In the genomic region with DNA sequence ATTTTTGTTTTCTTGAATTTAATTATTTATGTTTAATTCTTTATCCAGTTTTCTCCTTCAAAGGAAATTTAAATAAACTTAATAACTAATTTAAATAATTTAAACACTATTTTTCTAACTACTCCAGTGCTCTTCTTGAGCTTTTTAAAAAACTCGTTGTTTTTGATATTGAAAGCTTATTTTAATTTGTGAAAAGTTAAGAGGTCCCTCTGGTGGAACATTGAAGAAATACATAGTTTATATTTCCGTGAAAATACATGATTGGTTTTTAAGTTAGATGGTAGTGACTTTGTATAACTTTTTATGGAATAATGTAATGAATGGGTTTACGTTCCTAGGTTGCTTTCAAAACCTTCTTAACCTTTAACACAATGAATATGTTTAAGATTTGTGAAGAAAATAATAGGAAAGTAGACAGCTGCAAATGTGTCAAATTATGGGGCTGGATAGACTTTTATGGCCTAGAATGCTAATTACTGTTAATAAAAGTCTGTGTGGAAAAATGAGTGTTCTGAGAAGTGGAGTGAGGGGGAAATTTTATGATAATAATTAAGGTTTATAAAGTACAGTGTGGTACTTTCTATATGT, we compare ENCODE assay signal across 8 cellular contexts. TPM values are rescaled to one million over a fixed set of nuclear protein-coding genes. Genes with fewer than 3 reads are reported as not detected.
DNase-seq lines count a peak whose midpoint lies in the region; ATAC-seq, FAIRE-seq and TF ChIP-seq lines count a peak whose summit lies in the region.

No MANE protein-coding gene starts in this region.

- FAIRE-seq in D721Med (lab: Jason Lieb, UNC) (peak; percentile 11), HTR-8/SVneo (lab: Jason Lieb, UNC) (no peak), astrocyte (lab: Jason Lieb, UNC) (no peak)

- no peak for ATAC-seq in HG03135 (IDR thresholded peaks at IDR 0.05; ENCODE audit: unreplicated experiment)

- no peaks in the 10 kb centered on the region for H3K27me3 Mint-ChIP-seq in astrocyte (ENCODE audit: low read depth, unreplicated experiment)

- H3K4me3 Mint-ChIP-seq in astrocyte (ENCODE audit: unreplicated experiment): no peak overlapping the region

- no peak for DNase-seq in D721Med (ENCODE audit: insufficient read length, low spot score)
- peak; percentile 9 for DNase-seq in HTR-8/SVneo (ENCODE audit: insufficient read length, low spot score)
- DNase-seq in astrocyte (ENCODE audit: low read depth): peak; percentile 15
- peak; percentile 18 for DNase-seq in medulla oblongata (ENCODE audit: extremely low spot score)
- no peak for DNase-seq in posterior cingulate gyrus
- DNase-seq in activated naive CD4-positive, alpha-beta T cell (lab: John Stamatoyannopoulos, UW): no peak
- no peak for DNase-seq in NCI-H345 treated with DMSO at 0.1 percent for 48 hours (lab: John Stamatoyannopoulos, UW; ENCODE audit: unreplicated experiment)

- H3K4me3 ChIP-seq in astrocyte (ENCODE audit: insufficient read depth, low read depth, low read length): no peak overlapping the region

- peaks cover 15% of the 10 kb centered on the region for H3K36me3 Mint-ChIP-seq in astrocyte (ENCODE audit: low read depth, unreplicated experiment)

- H3K27ac Mint-ChIP-seq in astrocyte (ENCODE audit: unreplicated experiment): no peak overlapping the region

- H3K4me2 ChIP-seq in astrocyte (ENCODE audit: low read length): no peak overlapping the region

- peaks cover 14% of the 10 kb centered on the region for H4K20me1 ChIP-seq in astrocyte (ENCODE audit: insufficient read depth, low read length)

- H3K27ac ChIP-seq in astrocyte (ENCODE audit: low read depth, low read length): no peak overlapping the region

- no peak overlapping the region for H3K9ac ChIP-seq in astrocyte (ENCODE audit: low read length)

- no peaks in the 10 kb centered on the region for H3K27me3 ChIP-seq in astrocyte (ENCODE audit: insufficient read depth, low read length)

- H3K36me3 ChIP-seq in astrocyte (ENCODE audit: insufficient read depth, low read length): no peaks in the 10 kb centered on the region

- intact Hi-C loops in posterior cingulate gyrus (cut with DNase I): loop anchor here (5.0 kb wide), 1 partner anchor 340 kb away; no protein-coding TSS in a partner anchor

- H3K9me3 Mint-ChIP-seq in astrocyte (ENCODE audit: unreplicated experiment): no peaks in the 10 kb centered on the region

- no peak overlapping the region for H2AFZ ChIP-seq in astrocyte (ENCODE audit: low read depth, low read length)

- H3K9me3 ChIP-seq in astrocyte (ENCODE audit: insufficient read depth, low read depth, low read length): no peaks in the 10 kb centered on the region

- no peaks in the 10 kb centered on the region for H3K4me1 ChIP-seq in astrocyte (ENCODE audit: insufficient read depth, low read length)

- TF ChIP-seq CTCF in D721Med (IDR thresholded peaks at IDR 0.05; ENCODE audit: insufficient read depth, missing control alignments) (peak; percentile 44), astrocyte (IDR thresholded peaks at IDR 0.05; ENCODE audit: insufficient read depth, low read depth, low read length) (peak; percentile 28)

- peaks cover 14% of the 10 kb centered on the region for H3K79me2 ChIP-seq in astrocyte (ENCODE audit: insufficient read depth, low read length)

- peaks cover 7% of the 10 kb centered on the region for H3K4me1 Mint-ChIP-seq in astrocyte (ENCODE audit: low read depth, unreplicated experiment)

RNA-seq across cellular contexts. Expression of a gene that starts 45.9 kb away (rescaled TPM):
- 73.0 and 79.0 TPM in 2 replicates for total RNA-seq in astrocyte

Comparison
In these comparisons a context has a peak if more than half of its experiments do, and no peak if none do; other contexts are left out.
1. DNase-seq: peak in HTR-8/SVneo (single experiment), astrocyte (single experiment) and medulla oblongata (single experiment); none in D721Med (single experiment), posterior cingulate gyrus (0 of 10), activated naive CD4-positive, alpha-beta T cell (0 of 4) and NCI-H345 treated with DMSO at 0.1 percent for 48 hours (single experiment).